ENCODE assay signal across 1 cellular context in the genomic region with DNA sequence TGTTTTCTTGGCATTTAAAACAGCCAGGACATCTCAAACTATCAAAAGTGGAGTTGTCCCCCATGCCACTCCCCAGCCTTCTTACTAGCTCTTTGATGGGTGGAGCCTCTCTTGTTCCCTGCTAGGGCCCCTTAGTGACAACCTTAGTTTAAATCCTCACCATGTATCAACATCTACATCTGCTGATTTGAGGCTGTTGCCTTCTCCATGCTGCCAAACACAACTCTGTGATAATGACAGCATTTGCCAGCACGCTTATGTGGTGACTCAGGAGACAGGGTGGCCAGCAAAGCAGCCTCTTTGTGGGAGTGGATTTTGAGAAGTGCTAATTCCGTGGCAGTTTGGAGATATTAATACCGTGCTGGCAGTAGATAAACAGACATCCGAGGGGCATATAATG.
TF ChIP-seq lines count a peak whose summit lies in the region.

No MANE protein-coding gene starts in this region.

TF ChIP-seq in GM23338, 12 proteins besides CTCF, POLR2A, EP300 and RAD21 (continued from another document):
- TF ChIP-seq STAT1 (IDR thresholded peaks at IDR 0.05; ENCODE audit: unreplicated experiment) (no peak), ZNF331 (CRISPR knock-in tag; IDR thresholded peaks at IDR 0.05; ENCODE audit: low read depth) (no peak), POLR2AphosphoS5 (IDR thresholded peaks at IDR 0.05; ENCODE audit: low read depth) (no peak)
